Comparison of ENCODE assay signal across 1 cellular context in the genomic region with DNA sequence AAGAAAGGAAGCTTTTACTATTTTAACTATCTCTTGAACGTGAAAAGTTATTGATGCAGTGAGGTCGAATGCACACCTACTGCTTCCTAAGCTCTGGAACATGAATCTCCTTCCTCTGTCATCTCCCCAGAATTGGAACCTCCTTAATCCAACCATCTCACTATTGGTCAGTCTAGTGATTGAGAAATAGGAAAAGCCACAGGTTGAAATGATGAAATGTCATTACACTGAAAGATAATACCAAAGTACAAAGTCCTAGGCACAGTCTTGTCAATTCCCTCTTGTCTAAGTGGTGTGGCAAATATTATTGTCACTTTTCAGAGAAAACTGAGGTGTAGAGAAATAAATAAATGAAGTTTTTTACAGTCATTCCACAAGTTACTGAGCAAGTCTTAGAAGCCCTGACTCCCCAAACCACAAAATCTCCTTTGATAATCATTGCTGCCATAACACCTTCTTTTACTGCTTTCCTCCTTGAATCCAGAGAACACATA.
TF ChIP-seq lines count a peak whose summit lies in the region.

No MANE protein-coding gene starts in this region.

TF ChIP-seq in HEK293, 187 proteins besides CTCF, POLR2A, EP300 and RAD21 (continued from another document):
- TF ChIP-seq, protein P1, sequence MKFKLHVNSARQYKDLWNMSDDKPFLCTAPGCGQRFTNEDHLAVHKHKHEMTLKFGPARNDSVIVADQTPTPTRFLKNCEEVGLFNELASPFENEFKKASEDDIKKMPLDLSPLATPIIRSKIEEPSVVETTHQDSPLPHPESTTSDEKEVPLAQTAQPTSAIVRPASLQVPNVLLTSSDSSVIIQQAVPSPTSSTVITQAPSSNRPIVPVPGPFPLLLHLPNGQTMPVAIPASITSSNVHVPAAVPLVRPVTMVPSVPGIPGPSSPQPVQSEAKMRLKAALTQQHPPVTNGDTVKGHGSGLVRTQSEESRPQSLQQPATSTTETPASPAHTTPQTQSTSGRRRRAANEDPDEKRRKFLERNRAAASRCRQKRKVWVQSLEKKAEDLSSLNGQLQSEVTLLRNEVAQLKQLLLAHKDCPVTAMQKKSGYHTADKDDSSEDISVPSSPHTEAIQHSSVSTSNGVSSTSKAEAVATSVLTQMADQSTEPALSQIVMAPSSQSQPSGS (tag by site-specific recombination; IDR thresholded peaks at IDR 0.05; ENCODE audit: low read depth): no peak
- TF ChIP-seq SCRT2 (tag by site-specific recombination; IDR thresholded peaks at IDR 0.05): peak; percentile 98
- TF ChIP-seq PRDM1 (tag by site-specific recombination; IDR thresholded peaks at IDR 0.05): 0 out of 2 replicates have a peak, but pooled peaks have one; percentile 8
- no peak for TF ChIP-seq ZNF2 (tag by site-specific recombination; IDR thresholded peaks at IDR 0.05)
- no peak for TF ChIP-seq TCF7L2 (IDR thresholded peaks at IDR 0.05; ENCODE audit: borderline replicate concordance, low read depth, low read length)
- no peak for TF ChIP-seq ZNF548 (tag by site-specific recombination; IDR thresholded peaks at IDR 0.05)
- no peak for TF ChIP-seq ZNF529 (tag by site-specific recombination; IDR thresholded peaks at IDR 0.05; ENCODE audit: insufficient replicate concordance)
- no peak for TF ChIP-seq MYNN (tag by site-specific recombination; IDR thresholded peaks at IDR 0.05; ENCODE audit: borderline replicate concordance)
- no peak for TF ChIP-seq ZNF174 (tag by site-specific recombination; IDR thresholded peaks at IDR 0.05)
- TF ChIP-seq ZNF433 (tag by site-specific recombination; IDR thresholded peaks at IDR 0.05; ENCODE audit: low read depth): no peak
- TF ChIP-seq, protein P2, sequence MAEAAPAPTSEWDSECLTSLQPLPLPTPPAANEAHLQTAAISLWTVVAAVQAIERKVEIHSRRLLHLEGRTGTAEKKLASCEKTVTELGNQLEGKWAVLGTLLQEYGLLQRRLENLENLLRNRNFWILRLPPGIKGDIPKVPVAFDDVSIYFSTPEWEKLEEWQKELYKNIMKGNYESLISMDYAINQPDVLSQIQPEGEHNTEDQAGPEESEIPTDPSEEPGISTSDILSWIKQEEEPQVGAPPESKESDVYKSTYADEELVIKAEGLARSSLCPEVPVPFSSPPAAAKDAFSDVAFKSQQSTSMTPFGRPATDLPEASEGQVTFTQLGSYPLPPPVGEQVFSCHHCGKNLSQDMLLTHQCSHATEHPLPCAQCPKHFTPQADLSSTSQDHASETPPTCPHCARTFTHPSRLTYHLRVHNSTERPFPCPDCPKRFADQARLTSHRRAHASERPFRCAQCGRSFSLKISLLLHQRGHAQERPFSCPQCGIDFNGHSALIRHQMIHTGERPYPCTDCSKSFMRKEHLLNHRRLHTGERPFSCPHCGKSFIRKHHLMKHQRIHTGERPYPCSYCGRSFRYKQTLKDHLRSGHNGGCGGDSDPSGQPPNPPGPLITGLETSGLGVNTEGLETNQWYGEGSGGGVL (tag by site-specific recombination; IDR thresholded peaks at IDR 0.05): no peak
- no peak for TF ChIP-seq ZNF341 (tag by site-specific recombination; IDR thresholded peaks at IDR 0.05; ENCODE audit: low read depth)
- no peak for TF ChIP-seq ZNF140 (tag by site-specific recombination; IDR thresholded peaks at IDR 0.05)
- TF ChIP-seq ZNF830 (tag by site-specific recombination; IDR thresholded peaks at IDR 0.05; ENCODE audit: low read depth): no peak
- TF ChIP-seq ZNF202 (tag by site-specific recombination; IDR thresholded peaks at IDR 0.05; ENCODE audit: borderline replicate concordance): no peak
- no peak for TF ChIP-seq ZNF791 (tag by site-specific recombination; IDR thresholded peaks at IDR 0.05)
- TF ChIP-seq ZNF133 (tag by site-specific recombination; IDR thresholded peaks at IDR 0.05): no peak
- TF ChIP-seq, protein P3, sequence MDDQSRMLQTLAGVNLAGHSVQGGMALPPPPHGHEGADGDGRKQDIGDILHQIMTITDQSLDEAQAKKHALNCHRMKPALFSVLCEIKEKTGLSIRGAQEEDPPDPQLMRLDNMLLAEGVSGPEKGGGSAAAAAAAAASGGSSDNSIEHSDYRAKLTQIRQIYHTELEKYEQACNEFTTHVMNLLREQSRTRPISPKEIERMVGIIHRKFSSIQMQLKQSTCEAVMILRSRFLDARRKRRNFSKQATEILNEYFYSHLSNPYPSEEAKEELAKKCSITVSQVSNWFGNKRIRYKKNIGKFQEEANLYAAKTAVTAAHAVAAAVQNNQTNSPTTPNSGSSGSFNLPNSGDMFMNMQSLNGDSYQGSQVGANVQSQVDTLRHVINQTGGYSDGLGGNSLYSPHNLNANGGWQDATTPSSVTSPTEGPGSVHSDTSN (CRISPR knock-in tag; IDR thresholded peaks at IDR 0.05): no peak
- TF ChIP-seq ZNF555 (tag by site-specific recombination; conservative IDR thresholded peaks at IDR 0.05): no peak
- no peak for TF ChIP-seq ZNF501 (tag by site-specific recombination; IDR thresholded peaks at IDR 0.05)
- TF ChIP-seq, protein P4, sequence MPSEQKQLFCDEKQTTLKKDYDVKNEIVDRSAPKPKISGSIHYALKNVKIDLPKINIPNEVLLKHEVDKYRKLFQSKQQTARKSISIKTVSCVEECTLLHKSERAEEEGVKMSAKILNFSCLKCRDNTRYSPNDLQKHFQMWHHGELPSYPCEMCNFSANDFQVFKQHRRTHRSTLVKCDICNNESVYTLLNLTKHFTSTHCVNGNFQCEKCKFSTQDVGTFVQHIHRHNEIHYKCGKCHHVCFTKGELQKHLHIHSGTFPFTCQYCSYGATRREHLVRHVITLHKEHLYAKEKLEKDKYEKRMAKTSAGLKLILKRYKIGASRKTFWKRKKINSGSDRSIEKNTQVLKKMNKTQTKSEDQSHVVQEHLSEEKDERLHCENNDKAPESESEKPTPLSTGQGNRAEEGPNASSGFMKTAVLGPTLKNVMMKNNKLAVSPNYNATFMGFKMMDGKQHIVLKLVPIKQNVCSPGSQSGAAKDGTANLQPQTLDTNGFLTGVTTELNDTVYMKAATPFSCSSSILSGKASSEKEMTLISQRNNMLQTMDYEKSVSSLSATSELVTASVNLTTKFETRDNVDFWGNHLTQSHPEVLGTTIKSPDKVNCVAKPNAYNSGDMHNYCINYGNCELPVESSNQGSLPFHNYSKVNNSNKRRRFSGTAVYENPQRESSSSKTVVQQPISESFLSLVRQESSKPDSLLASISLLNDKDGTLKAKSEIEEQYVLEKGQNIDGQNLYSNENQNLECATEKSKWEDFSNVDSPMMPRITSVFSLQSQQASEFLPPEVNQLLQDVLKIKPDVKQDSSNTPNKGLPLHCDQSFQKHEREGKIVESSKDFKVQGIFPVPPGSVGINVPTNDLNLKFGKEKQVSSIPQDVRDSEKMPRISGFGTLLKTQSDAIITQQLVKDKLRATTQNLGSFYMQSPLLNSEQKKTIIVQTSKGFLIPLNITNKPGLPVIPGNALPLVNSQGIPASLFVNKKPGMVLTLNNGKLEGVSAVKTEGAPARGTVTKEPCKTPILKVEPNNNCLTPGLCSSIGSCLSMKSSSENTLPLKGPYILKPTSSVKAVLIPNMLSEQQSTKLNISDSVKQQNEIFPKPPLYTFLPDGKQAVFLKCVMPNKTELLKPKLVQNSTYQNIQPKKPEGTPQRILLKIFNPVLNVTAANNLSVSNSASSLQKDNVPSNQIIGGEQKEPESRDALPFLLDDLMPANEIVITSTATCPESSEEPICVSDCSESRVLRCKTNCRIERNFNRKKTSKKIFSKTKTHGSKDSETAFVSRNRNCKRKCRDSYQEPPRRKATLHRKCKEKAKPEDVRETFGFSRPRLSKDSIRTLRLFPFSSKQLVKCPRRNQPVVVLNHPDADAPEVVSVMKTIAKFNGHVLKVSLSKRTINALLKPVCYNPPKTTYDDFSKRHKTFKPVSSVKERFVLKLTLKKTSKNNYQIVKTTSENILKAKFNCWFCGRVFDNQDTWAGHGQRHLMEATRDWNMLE (tag by site-specific recombination; conservative IDR thresholded peaks at IDR 0.05; ENCODE audit: low read depth): no peak
- no peak for TF ChIP-seq ZBTB1 (tag by site-specific recombination; IDR thresholded peaks at IDR 0.05)
- no peak for TF ChIP-seq ZNF416 (tag by site-specific recombination; IDR thresholded peaks at IDR 0.05)
- TF ChIP-seq, protein P5, sequence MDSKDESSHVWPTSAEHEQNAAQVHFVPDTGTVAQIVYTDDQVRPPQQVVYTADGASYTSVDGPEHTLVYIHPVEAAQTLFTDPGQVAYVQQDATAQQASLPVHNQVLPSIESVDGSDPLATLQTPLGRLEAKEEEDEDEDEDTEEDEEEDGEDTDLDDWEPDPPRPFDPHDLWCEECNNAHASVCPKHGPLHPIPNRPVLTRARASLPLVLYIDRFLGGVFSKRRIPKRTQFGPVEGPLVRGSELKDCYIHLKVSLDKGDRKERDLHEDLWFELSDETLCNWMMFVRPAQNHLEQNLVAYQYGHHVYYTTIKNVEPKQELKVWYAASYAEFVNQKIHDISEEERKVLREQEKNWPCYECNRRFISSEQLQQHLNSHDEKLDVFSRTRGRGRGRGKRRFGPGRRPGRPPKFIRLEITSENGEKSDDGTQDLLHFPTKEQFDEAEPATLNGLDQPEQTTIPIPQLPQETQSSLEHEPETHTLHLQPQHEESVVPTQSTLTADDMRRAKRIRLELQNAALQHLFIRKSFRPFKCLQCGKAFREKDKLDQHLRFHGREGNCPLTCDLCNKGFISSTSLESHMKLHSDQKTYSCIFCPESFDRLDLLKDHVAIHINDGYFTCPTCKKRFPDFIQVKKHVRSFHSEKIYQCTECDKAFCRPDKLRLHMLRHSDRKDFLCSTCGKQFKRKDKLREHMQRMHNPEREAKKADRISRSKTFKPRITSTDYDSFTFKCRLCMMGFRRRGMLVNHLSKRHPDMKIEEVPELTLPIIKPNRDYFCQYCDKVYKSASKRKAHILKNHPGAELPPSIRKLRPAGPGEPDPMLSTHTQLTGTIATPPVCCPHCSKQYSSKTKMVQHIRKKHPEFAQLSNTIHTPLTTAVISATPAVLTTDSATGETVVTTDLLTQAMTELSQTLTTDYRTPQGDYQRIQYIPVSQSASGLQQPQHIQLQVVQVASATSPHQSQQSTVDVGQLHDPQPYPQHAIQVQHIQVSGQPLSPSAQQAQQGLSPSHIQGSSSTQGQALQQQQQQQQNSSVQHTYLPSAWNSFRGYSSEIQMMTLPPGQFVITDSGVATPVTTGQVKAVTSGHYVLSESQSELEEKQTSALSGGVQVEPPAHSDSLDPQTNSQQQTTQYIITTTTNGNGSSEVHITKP (tag by site-specific recombination; IDR thresholded peaks at IDR 0.05): peak; percentile 34
- peak; percentile 47; the same call in 1 of the 2 replicates for TF ChIP-seq SCRT1 (tag by site-specific recombination; IDR thresholded peaks at IDR 0.05; ENCODE audit: borderline replicate concordance)
- TF ChIP-seq ZNF292 (tag by site-specific recombination; IDR thresholded peaks at IDR 0.05; ENCODE audit: borderline replicate concordance, low read depth): no peak
- TF ChIP-seq, protein P6, sequence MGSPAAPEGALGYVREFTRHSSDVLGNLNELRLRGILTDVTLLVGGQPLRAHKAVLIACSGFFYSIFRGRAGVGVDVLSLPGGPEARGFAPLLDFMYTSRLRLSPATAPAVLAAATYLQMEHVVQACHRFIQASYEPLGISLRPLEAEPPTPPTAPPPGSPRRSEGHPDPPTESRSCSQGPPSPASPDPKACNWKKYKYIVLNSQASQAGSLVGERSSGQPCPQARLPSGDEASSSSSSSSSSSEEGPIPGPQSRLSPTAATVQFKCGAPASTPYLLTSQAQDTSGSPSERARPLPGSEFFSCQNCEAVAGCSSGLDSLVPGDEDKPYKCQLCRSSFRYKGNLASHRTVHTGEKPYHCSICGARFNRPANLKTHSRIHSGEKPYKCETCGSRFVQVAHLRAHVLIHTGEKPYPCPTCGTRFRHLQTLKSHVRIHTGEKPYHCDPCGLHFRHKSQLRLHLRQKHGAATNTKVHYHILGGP (tag by site-specific recombination; IDR thresholded peaks at IDR 0.05): no peak
